ENCODE assay signal across 1 cellular context in genomic region chr14:29454026-29454693, GRCh38.
TF ChIP-seq lines count a peak whose summit lies in the region.

No MANE protein-coding gene starts in this region.

TF ChIP-seq in IMR-90, 13 proteins besides CTCF, POLR2A, EP300 and RAD21 (continued from another document):
- TF ChIP-seq, protein P1, sequence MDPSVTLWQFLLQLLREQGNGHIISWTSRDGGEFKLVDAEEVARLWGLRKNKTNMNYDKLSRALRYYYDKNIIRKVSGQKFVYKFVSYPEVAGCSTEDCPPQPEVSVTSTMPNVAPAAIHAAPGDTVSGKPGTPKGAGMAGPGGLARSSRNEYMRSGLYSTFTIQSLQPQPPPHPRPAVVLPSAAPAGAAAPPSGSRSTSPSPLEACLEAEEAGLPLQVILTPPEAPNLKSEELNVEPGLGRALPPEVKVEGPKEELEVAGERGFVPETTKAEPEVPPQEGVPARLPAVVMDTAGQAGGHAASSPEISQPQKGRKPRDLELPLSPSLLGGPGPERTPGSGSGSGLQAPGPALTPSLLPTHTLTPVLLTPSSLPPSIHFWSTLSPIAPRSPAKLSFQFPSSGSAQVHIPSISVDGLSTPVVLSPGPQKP (IDR thresholded peaks at IDR 0.05; ENCODE audit: borderline replicate concordance, low read depth, low read length) = no peak
- TF ChIP-seq MAZ (IDR thresholded peaks at IDR 0.05; ENCODE audit: borderline replicate concordance, low read depth, low read length) (no peak), MXI1 (IDR thresholded peaks at IDR 0.05; ENCODE audit: borderline replicate concordance, low read depth, low read length) (no peak)
TF ChIP-seq in IMR-90: peak in this region for 0.
